Comparison of ENCODE assay signal across 21 cellular contexts in genomic region chr5:129284010-129284409, GRCh38.
DNase-seq lines count a peak whose midpoint lies in the region; ATAC-seq, FAIRE-seq and TF ChIP-seq lines count a peak whose summit lies in the region.
"Had no signal": no experiment of that assay in that cellular context is flagged by ENCODE, and none has a peak within 500 bp of the region (broad histone marks: within the 10 kb centered on the region; RNA-seq: fewer than 3 reads in every experiment).

No MANE protein-coding gene starts in this region.

- no peaks in the 10 kb centered on the region for H3K36me3 ChIP-seq in kidney (ENCODE audit: control insufficient read depth in 1 of 2, insufficient read depth in 2 of 2, low read length in 2 of 2)
- H3K36me3 ChIP-seq: BLaER1 had no signal

- H3K27me3 Mint-ChIP-seq in immature natural killer cell (ENCODE audit: low read depth in 3 of 3) = peaks cover 0 to 2% (median 0%) of the 10 kb centered on the region in 3 donors
- H3K27me3 Mint-ChIP-seq: B cell; CD4-positive, CD25-positive, alpha-beta regulatory T cell had no signal

- no peak for DNase-seq in RCC 7860 (ENCODE audit: low spot score)
- DNase-seq in kidney = no peak
- no peak for DNase-seq in immature natural killer cell
- no peak for DNase-seq in dedifferentiated amniotic fluid mesenchymal stem cell (ENCODE audit: extremely low spot score)
- no peak for DNase-seq in NCI-H1694 treated with DMSO at 0.1 percent for 48 hours (lab: John Stamatoyannopoulos, UW)
- DNase-seq: Caco-2; CD4-positive, CD25-positive, alpha-beta regulatory T cell; CD8-positive, alpha-beta T cell; DMS79; EL; GF-D8; H9 had no signal

- peaks cover 18 to 62% (median 36%) of the 10 kb centered on the region in 6 donors for H3K9me3 Mint-ChIP-seq in immature natural killer cell

- intact Hi-C loops in kidney (cut with DNase I) = no loop called here

- no peak overlapping the region for H3K4me3 Mint-ChIP-seq in immature natural killer cell
- H3K4me3 Mint-ChIP-seq: B cell; CD4-positive, CD25-positive, alpha-beta regulatory T cell; CD8-positive, alpha-beta T cell; GM23338; H9 had no signal

- TF ChIP-seq CTCF in kidney (IDR thresholded peaks at IDR 0.05; ENCODE audit: borderline replicate concordance, extremely low read depth, insufficient read depth) = no peak

- no peaks in the 10 kb centered on the region for H3K4me1 Mint-ChIP-seq in immature natural killer cell
- H3K4me1 Mint-ChIP-seq: B cell; CD4-positive, CD25-positive, alpha-beta regulatory T cell; GM23338; H9 had no signal

- H3K9me3 ChIP-seq in kidney (ENCODE audit: control insufficient read depth in 1 of 2, low read length in 2 of 2) = peaks cover 0 to 3% of the 10 kb centered on the region in 2 donors
- H3K9me3 ChIP-seq: BLaER1, Caco-2 had no signal

- FAIRE-seq in RCC 7860 (lab: Jason Lieb, UNC) (peak; percentile 95), colon (lab: Jason Lieb, UNC) (peak; percentile 97), kidney (lab: Jason Lieb, UNC) (peak; percentile 98)
- FAIRE-seq: GM12891, GM18507 had no signal

- no peak overlapping the region for H3K27ac Mint-ChIP-seq in immature natural killer cell
- H3K27ac Mint-ChIP-seq: B cell; CD4-positive, CD25-positive, alpha-beta regulatory T cell; CD8-positive, alpha-beta T cell; GM23338; H9 had no signal

- no peak overlapping the region for H3K4me3 ChIP-seq in kidney (ENCODE audit: low read length in 2 of 2)
- H3K4me3 ChIP-seq: BLaER1, GM23338 had no signal

- no peak overlapping the region for H3K9ac ChIP-seq in kidney (ENCODE audit: low read length in 2 of 2)
- H3K9ac ChIP-seq: BLaER1 had no signal

- H3K4me1 ChIP-seq in kidney (ENCODE audit: control insufficient read depth in 1 of 2, insufficient read depth in 1 of 2, low read depth in 1 of 2, low read length in 2 of 2) = no peaks in the 10 kb centered on the region
- H3K4me1 ChIP-seq: BLaER1, Caco-2 had no signal

- peaks cover 0 to 3% (median 3%) of the 10 kb centered on the region in 3 donors for H3K36me3 Mint-ChIP-seq in immature natural killer cell
- H3K36me3 Mint-ChIP-seq: CD4-positive, CD25-positive, alpha-beta regulatory T cell; CD8-positive, alpha-beta T cell had no signal

- H3K27ac ChIP-seq in kidney (ENCODE audit: low read depth in 2 of 2, low read length in 2 of 2) = no peak overlapping the region
- H3K27ac ChIP-seq: BLaER1, C4-2B had no signal

- no peak for ATAC-seq in HG02678 (IDR thresholded peaks at IDR 0.05; ENCODE audit: unreplicated experiment)
- ATAC-seq: CD8-positive, alpha-beta T cell; GM23338; HCT116 had no signal
